ENCODE assay signal across 16 cellular contexts in the genomic region with DNA sequence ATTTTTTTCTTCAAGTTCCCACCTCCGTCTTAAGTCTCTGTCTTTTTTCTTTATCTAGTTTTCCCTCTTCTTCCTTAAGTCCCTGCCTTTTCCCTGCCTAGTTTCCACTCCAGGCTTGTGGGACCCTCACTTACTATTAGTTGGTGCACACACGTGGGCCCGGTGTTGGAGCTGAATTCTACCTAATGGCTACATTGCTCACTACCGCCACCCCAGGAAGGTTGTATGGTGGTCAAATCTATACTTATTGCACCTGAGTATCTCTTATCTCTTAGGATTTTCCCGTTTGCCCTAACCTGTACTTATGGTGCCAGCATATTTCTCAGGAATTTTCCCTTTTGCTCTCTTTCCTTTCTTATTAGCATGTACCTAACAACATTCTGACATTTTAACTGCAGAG.
DNase-seq lines count a peak whose midpoint lies in the region; ATAC-seq, FAIRE-seq and TF ChIP-seq lines count a peak whose summit lies in the region.
"Had no signal": no experiment of that assay in that cellular context is flagged by ENCODE, and none has a peak within 500 bp of the region (broad histone marks: within the 10 kb centered on the region; RNA-seq: fewer than 3 reads in every experiment).

No MANE protein-coding gene starts in this region.

- BruUV-seq in mammary epithelial cell (replicated peaks; lab: Mats Ljungman, UMichigan) = no TSS peak

- TF ChIP-seq CTCF in mammary epithelial cell (conservative IDR thresholded peaks at IDR 0.05 in 1 of 2, IDR thresholded peaks at IDR 0.05 in 1 of 2; ENCODE audit: extremely low read depth in 1 of 2, insufficient read depth in 1 of 2, low read depth in 1 of 2, low read length in 2 of 2) (peak; percentile 5 to 8), breast epithelium (IDR thresholded peaks at IDR 0.05) (no peak), Loucy (conservative IDR thresholded peaks at IDR 0.05; ENCODE audit: low read length) (peak; percentile 62), cardiac fibroblast (IDR thresholded peaks at IDR 0.05; ENCODE audit: low read depth, low read length) (peak; percentile 6), type B pancreatic cell (conservative IDR thresholded peaks at IDR 0.05) (peak; percentile 19)

- dilution Hi-C loops in mammary epithelial cell (cut with HindIII; ENCODE audit: low sequenced_read_pairs) = no loop called here

- H3K9me2 ChIP-seq in Loucy (replicated peaks; ENCODE audit: low read depth, low read length) = no peaks in the 10 kb centered on the region

- no peak for FAIRE-seq in GM12892 (lab: Jason Lieb, UNC)

- H4K20me1 ChIP-seq in mammary epithelial cell (ENCODE audit: insufficient read depth, low read length) (no peaks in the 10 kb centered on the region), Loucy (ENCODE audit: insufficient read depth, low read length, poor library complexity, severe bottlenecking) (no peaks in the 10 kb centered on the region)

- peaks cover 21% of the 10 kb centered on the region for H3K27me3 Mint-ChIP-seq in type B pancreatic cell

- H3K4me3 ChIP-seq in mammary epithelial cell (replicated peaks in 1 of 3; ENCODE audit: insufficient read depth in 1 of 3, low read depth in 2 of 3, low read length in 3 of 3) (no peak overlapping the region), breast epithelium (no peak overlapping the region), Loucy (ENCODE audit: low read length, poor library complexity, severe bottlenecking) (no peak overlapping the region), cardiac fibroblast (replicated peaks in 1 of 2; ENCODE audit: low read depth in 2 of 2, low read length in 2 of 2) (no peak overlapping the region)
- H3K4me3 ChIP-seq: gastroesophageal sphincter had no signal

- ATAC-seq in Right ventricle myocardium superior (ENCODE audit: poor library complexity) = no peak
- ATAC-seq: activated T-cell treated with anti-CD3 and anti-CD28 coated beads, Interleukin-2, amount 50 U/mL, for 4 hours; gastroesophageal sphincter had no signal

- H3K79me2 ChIP-seq in mammary epithelial cell (ENCODE audit: insufficient read depth, low read length) = no peaks in the 10 kb centered on the region
- no peaks in the 10 kb centered on the region for H3K79me2 ChIP-seq in Loucy (ENCODE audit: insufficient read depth, low read length)

- no peaks in the 10 kb centered on the region for H3K27me3 ChIP-seq in mammary epithelial cell (ENCODE audit: insufficient read depth, low read length)
- no peaks in the 10 kb centered on the region for H3K27me3 ChIP-seq in breast epithelium
- H3K27me3 ChIP-seq in Loucy (ENCODE audit: insufficient read depth, low read length, poor library complexity, severe bottlenecking) = no peaks in the 10 kb centered on the region
- H3K27me3 ChIP-seq: gastroesophageal sphincter had no signal

- peaks cover 5% of the 10 kb centered on the region for H3K9me3 Mint-ChIP-seq in type B pancreatic cell
- H3K9me3 Mint-ChIP-seq: activated CD4-positive, alpha-beta T cell treated with anti-CD3 and anti-CD28 coated beads, Interleukin-2, amount 10 ng/mL, durations not matched to agents 7 days and 5 days; activated T-cell treated with anti-CD3 and anti-CD28 coated beads, Interleukin-2, amount 50 U/mL, for 4 hours; T-helper 2 cell treated with Interferon-gamma antibody and Interleukin-4, amounts not matched to agents 5 μg/mL and 100 μg/mL, for 36 hours had no signal

- no peak overlapping the region for H3K27ac Mint-ChIP-seq in type B pancreatic cell
- H3K27ac Mint-ChIP-seq: activated CD4-positive, alpha-beta T cell treated with anti-CD3 and anti-CD28 coated beads, Interleukin-2, amount 10 ng/mL, durations not matched to agents 7 days and 5 days; T-helper 2 cell treated with Interferon-gamma antibody and Interleukin-4, amounts not matched to agents 5 μg/mL and 100 μg/mL, for 36 hours had no signal

- WGBS in mammary epithelial cell (ENCODE audit: low coverage, missing lambda C conversion rate) = 90% methylated on average over 5 of the region's 5 CpGs

- no peak overlapping the region for H3K4me3 Mint-ChIP-seq in type B pancreatic cell
- H3K4me3 Mint-ChIP-seq: activated CD4-positive, alpha-beta T cell treated with anti-CD3 and anti-CD28 coated beads, Interleukin-2, amount 10 ng/mL, durations not matched to agents 7 days and 5 days; activated T-cell treated with anti-CD3 and anti-CD28 coated beads, Interleukin-2, amount 50 U/mL, for 4 hours; T-helper 2 cell treated with Interferon-gamma antibody and Interleukin-4, amounts not matched to agents 5 μg/mL and 100 μg/mL, for 36 hours had no signal

- H3F3A ChIP-seq in Loucy (ENCODE audit: low read depth) = no peaks in the 10 kb centered on the region

- DNase-seq in mammary epithelial cell = no peak
- DNase-seq in breast epithelium (ENCODE audit: low spot score in 2 of 2) = no peak
- DNase-seq in cardiac fibroblast (ENCODE audit: low read depth in 2 of 2) = no peak
- DNase-seq in type B pancreatic cell (ENCODE audit: extremely low spot score, unreplicated experiment) = no peak
- DNase-seq in putamen (ENCODE audit: low spot score) = no peak
- DNase-seq in Right ventricle myocardium superior = no peak
- no peak for DNase-seq in GM12892 (ENCODE audit: insufficient read length)
- DNase-seq: activated CD4-positive, alpha-beta T cell treated with anti-CD3 and anti-CD28 coated beads, Interleukin-2, amount 10 ng/mL, durations not matched to agents 7 days and 5 days; activated T-cell treated with anti-CD3 and anti-CD28 coated beads, Interleukin-2, amount 50 U/mL, for 4 hours; NCI-H187 treated with DMSO at 0.1 percent for 48 hours; NCI-H524 treated with DMSO at 0.1 percent for 48 hours; SIG-M5; stimulated activated CD4-positive, alpha-beta T cell treated with anti-CD3 and anti-CD28 coated beads, Interleukin-4, amount 100 ng/mL, for 1 hour had no signal

- CTCF ChIA-PET in mammary epithelial cell (lab: Charles Lee; ENCODE audit: low non-redundant PET) = interaction anchor here (0.7 to 0.8 kb wide), 2 partner anchors 46 to 234 kb away, joined by 3 to 4 read pairs; no protein-coding TSS in a partner anchor

- H3K27ac ChIP-seq in mammary epithelial cell (ENCODE audit: insufficient read depth, low read depth, low read length) (no peak overlapping the region), breast epithelium (no peak overlapping the region)
- H3K27ac ChIP-seq: gastroesophageal sphincter had no signal

- no peak overlapping the region for H3K9ac ChIP-seq in mammary epithelial cell (ENCODE audit: insufficient read depth, low read length)
- H3K9ac ChIP-seq in Loucy (ENCODE audit: low read depth, low read length, poor library complexity, severe bottlenecking) = no peak overlapping the region

- H3K4me1 ChIP-seq in mammary epithelial cell (ENCODE audit: insufficient read depth, low read length) (no peaks in the 10 kb centered on the region), breast epithelium (no peaks in the 10 kb centered on the region), Loucy (ENCODE audit: insufficient read depth, low read length, poor library complexity, severe bottlenecking) (peaks cover 17% of the 10 kb centered on the region)

- no peak overlapping the region for H3K4me2 ChIP-seq in mammary epithelial cell (ENCODE audit: insufficient read depth, low read depth, low read length)
- no peak overlapping the region for H3K4me2 ChIP-seq in Loucy (ENCODE audit: low read depth, low read length, poor library complexity, severe bottlenecking)

- TF ChIP-seq POLR2A in breast epithelium (IDR thresholded peaks at IDR 0.05) (no peak), GM12892 (IDR thresholded peaks at IDR 0.05; ENCODE audit: low read depth, low read length) (no peak)

- no peaks in the 10 kb centered on the region for H3K36me3 Mint-ChIP-seq in type B pancreatic cell

- H2AFZ ChIP-seq in mammary epithelial cell (ENCODE audit: low read depth, low read length) = no peak overlapping the region
- H2AFZ ChIP-seq in Loucy (ENCODE audit: low read length) = no peak overlapping the region

- H3K4me1 Mint-ChIP-seq in type B pancreatic cell (ENCODE audit: unreplicated experiment) = peaks cover 7% of the 10 kb centered on the region
- H3K4me1 Mint-ChIP-seq: activated CD4-positive, alpha-beta T cell treated with anti-CD3 and anti-CD28 coated beads, Interleukin-2, amount 10 ng/mL, durations not matched to agents 7 days and 5 days had no signal

- intact Hi-C loops in mammary epithelial cell (cut with micrococcal nuclease) = no loop called here
- intact Hi-C loops in breast epithelium (cut with DNase I; ENCODE audit: low total_unique reads) = no loop called here
- intact Hi-C loops in Right ventricle myocardium superior (cut with DNase I) = no loop called here

- H3K36me3 ChIP-seq in mammary epithelial cell (ENCODE audit: insufficient read depth, low read length) = no peaks in the 10 kb centered on the region
- H3K36me3 ChIP-seq in breast epithelium = no peaks in the 10 kb centered on the region
- H3K36me3 ChIP-seq in Loucy (ENCODE audit: insufficient read depth, low read length) = no peaks in the 10 kb centered on the region
- H3K36me3 ChIP-seq: gastroesophageal sphincter had no signal

- H3K9me3 ChIP-seq in mammary epithelial cell (replicated peaks; ENCODE audit: insufficient read depth, low read length) (no peaks in the 10 kb centered on the region), breast epithelium (no peaks in the 10 kb centered on the region), Loucy (ENCODE audit: insufficient read depth, low read depth, low read length) (no peaks in the 10 kb centered on the region)
- H3K9me3 ChIP-seq: gastroesophageal sphincter had no signal

- in situ Hi-C loops in mammary epithelial cell (cut with MboI; ENCODE audit: low sequenced_read_pairs in 2 of 2) = no loop called here

Comparison
In these comparisons a context has a peak if more than half of its experiments do, and no peak if none do; other contexts are left out.
1. CTCF ChIP-seq: peak in mammary epithelial cell (2 of 2), Loucy (single experiment), cardiac fibroblast (single experiment) and type B pancreatic cell (single experiment); none in breast epithelium (0 of 3).